Comparison of ENCODE assay signal across 11 cellular contexts in genomic region chr14:24911324-24912095, GRCh38.
DNase-seq lines count a peak whose midpoint lies in the region; ATAC-seq and TF ChIP-seq lines count a peak whose summit lies in the region.
"Had no signal": no experiment of that assay in that cellular context is flagged by ENCODE, and none has a peak within 500 bp of the region (broad histone marks: within the 10 kb centered on the region; RNA-seq: fewer than 3 reads in every experiment).

No MANE protein-coding gene starts in this region.

- H3K4me3 Mint-ChIP-seq in HFFc6, result peak overlapping the region; percentile 69
- H3K4me3 Mint-ChIP-seq in naive thymus-derived CD8-positive, alpha-beta T cell, result no peak overlapping the region
- H3K4me3 Mint-ChIP-seq: activated T-cell treated with anti-CD3 and anti-CD28 coated beads, Interleukin-2, amount 50 U/mL, for 72 hours had no signal

- DNase-seq in AG08396 (ENCODE audit: low spot score) (peak; percentile 51), HFFc6 (peak; percentile 82), astrocyte of the cerebellum (ENCODE audit: low read depth) (peak; percentile 53), kidney tubule cell (ENCODE audit: low spot score) (peak; percentile 72), iPS-NIHi11 (ENCODE audit: low spot score) (no peak)
- DNase-seq in naive thymus-derived CD8-positive, alpha-beta T cell, result no peak
- DNase-seq: activated T-cell treated with anti-CD3 and anti-CD28 coated beads, Interleukin-2, amount 50 U/mL, for 72 hours; occipital lobe had no signal

- no peaks in the 10 kb centered on the region for H3K9me3 Mint-ChIP-seq in HFFc6
- H3K9me3 Mint-ChIP-seq in naive thymus-derived CD8-positive, alpha-beta T cell, result no peaks in the 10 kb centered on the region
- H3K9me3 Mint-ChIP-seq: activated T-cell treated with anti-CD3 and anti-CD28 coated beads, Interleukin-2, amount 50 U/mL, for 72 hours had no signal

- TF ChIP-seq CTCF in HFFc6 (IDR thresholded peaks at IDR 0.05), result no peak
- no peak for TF ChIP-seq CTCF in astrocyte of the cerebellum (IDR thresholded peaks at IDR 0.05; ENCODE audit: low read depth, low read length, missing control alignments)

- POLR2A ChIA-PET in naive thymus-derived CD8-positive, alpha-beta T cell (lab: Charles Lee), result no interaction called here

- H3K4me1 Mint-ChIP-seq in HFFc6 (ENCODE audit: low read depth), result peaks cover 25% of the 10 kb centered on the region
- no peaks in the 10 kb centered on the region for H3K4me1 Mint-ChIP-seq in naive thymus-derived CD8-positive, alpha-beta T cell

- H3K4me3 ChIP-seq in astrocyte of the cerebellum (ENCODE audit: low read depth, low read length), result no peak overlapping the region
- H3K4me3 ChIP-seq: SJSA1 had no signal

- H3K27me3 Mint-ChIP-seq in HFFc6 (ENCODE audit: insufficient read depth), result peaks cover 4% of the 10 kb centered on the region; the same call in 1 of the 2 replicates
- H3K27me3 Mint-ChIP-seq in naive thymus-derived CD8-positive, alpha-beta T cell, result peaks cover 12 to 55% (median 26%) of the 10 kb centered on the region in 5 donors

- ATAC-seq in HG03439 (IDR thresholded peaks at IDR 0.05; ENCODE audit: unreplicated experiment) (no peak), HG03175 (IDR thresholded peaks at IDR 0.05; ENCODE audit: unreplicated experiment) (no peak)
- no peak for ATAC-seq in naive thymus-derived CD8-positive, alpha-beta T cell
- ATAC-seq: activated T-cell treated with anti-CD3 and anti-CD28 coated beads, Interleukin-2, amount 50 U/mL, for 72 hours had no signal

- in situ Hi-C loops in astrocyte of the cerebellum (cut with HindIII; ENCODE audit: low sequenced_read_pairs), result no loop called here

- peak overlapping the region; percentile 30; the same call in 1 of the 2 replicates for H3K27ac Mint-ChIP-seq in HFFc6
- H3K27ac Mint-ChIP-seq in naive thymus-derived CD8-positive, alpha-beta T cell, result no peak overlapping the region
- H3K27ac Mint-ChIP-seq: activated T-cell treated with anti-CD3 and anti-CD28 coated beads, Interleukin-2, amount 50 U/mL, for 72 hours had no signal

- no peaks in the 10 kb centered on the region for H3K36me3 Mint-ChIP-seq in HFFc6 (ENCODE audit: low read depth)
- no peaks in the 10 kb centered on the region for H3K36me3 Mint-ChIP-seq in naive thymus-derived CD8-positive, alpha-beta T cell

Comparison
In these comparisons a context has a peak if more than half of its experiments do, and no peak if none do; other contexts are left out.
1. DNase-seq: peak in AG08396 (single experiment), HFFc6 (single experiment), astrocyte of the cerebellum (single experiment) and kidney tubule cell (single experiment); none in iPS-NIHi11 (single experiment) and naive thymus-derived CD8-positive, alpha-beta T cell (0 of 10).